ENCODE assay signal across 8 cellular contexts in the genomic region with DNA sequence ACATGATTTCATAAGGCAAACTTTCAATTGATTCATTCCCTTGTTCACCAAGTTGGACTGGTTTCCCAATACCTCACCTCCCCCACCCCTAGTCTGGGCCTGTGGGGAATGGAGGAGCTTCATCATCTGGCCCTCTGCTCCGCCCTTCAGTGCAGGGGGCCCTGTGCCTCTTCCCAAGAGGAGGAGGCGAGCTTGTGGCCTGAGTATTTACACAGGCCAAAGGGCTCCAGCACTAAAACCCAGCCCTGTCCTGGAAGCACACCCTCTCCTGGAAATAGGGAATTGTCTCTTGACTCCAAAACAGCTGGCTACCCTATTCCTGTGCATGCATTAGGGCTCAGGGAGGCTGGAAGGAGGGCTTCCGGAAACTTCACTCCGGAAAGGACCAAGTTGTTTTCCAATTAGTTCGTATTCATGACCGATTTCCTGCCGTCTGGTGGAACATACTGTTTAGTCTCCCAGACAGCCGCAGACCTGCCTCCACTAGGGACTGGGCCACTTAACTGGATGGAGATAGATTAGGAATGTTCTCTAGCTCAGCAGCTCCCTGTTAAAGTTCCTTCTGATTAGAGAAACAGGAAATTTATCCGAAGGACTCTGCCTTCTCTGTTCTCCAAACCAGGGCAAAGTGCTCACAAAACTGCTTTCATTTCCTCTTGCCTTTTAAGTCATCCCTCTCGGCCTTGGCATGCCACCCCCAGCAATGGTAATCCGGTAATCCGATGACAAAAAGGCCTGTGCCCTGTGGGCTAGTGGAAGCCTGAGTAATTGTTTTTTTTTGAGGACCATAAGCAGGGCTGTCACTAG. TPM values are rescaled to one million over a fixed set of nuclear protein-coding genes. Genes with fewer than 3 reads are reported as not detected.
DNase-seq lines count a peak whose midpoint lies in the region; ATAC-seq and TF ChIP-seq lines count a peak whose summit lies in the region.

No MANE protein-coding gene starts in this region.

- no peaks in the 10 kb centered on the region for H3K27me3 ChIP-seq in GM23338 (ENCODE audit: insufficient read depth)
- no peaks in the 10 kb centered on the region for H3K27me3 ChIP-seq in ascending aorta

- no peaks in the 10 kb centered on the region for H3K9me2 ChIP-seq in GM23338 (ENCODE audit: insufficient read depth)

- H2AFZ ChIP-seq in GM23338 = 0 out of 2 replicates have a peak overlapping the region, but pooled peaks have one; percentile 23

- H3K27ac Mint-ChIP-seq in GM23338 = no peak overlapping the region

- no peaks in the 10 kb centered on the region for H3K36me3 Mint-ChIP-seq in GM23338 (ENCODE audit: low read depth)

- H3K4me1 Mint-ChIP-seq in GM23338 = peaks cover 18% of the 10 kb centered on the region

- H3K4me3 Mint-ChIP-seq in GM23338 = no peak overlapping the region

- ATAC-seq in GM23338 (peak; percentile 79), GM21723 (IDR thresholded peaks at IDR 0.05; ENCODE audit: unreplicated experiment) (no peak)

- H3K79me2 ChIP-seq in GM23338 (replicated peaks; ENCODE audit: insufficient read depth) = no peaks in the 10 kb centered on the region

- H3K9me3 Mint-ChIP-seq in GM23338 = no peaks in the 10 kb centered on the region

- H3K4me2 ChIP-seq in GM23338 = peak overlapping the region; percentile 24; the same call in 1 of the 2 replicates

- peaks cover 1% of the 10 kb centered on the region for H3K27me3 Mint-ChIP-seq in GM23338 (ENCODE audit: insufficient read depth, low read depth, poor library complexity)

- TF ChIP-seq CTCF in GM23338 (conservative IDR thresholded peaks at IDR 0.05; ENCODE audit: low read depth in 2 of 2) = no peak
- TF ChIP-seq CTCF in ascending aorta (IDR thresholded peaks at IDR 0.05) = no peak

- no peaks in the 10 kb centered on the region for H3F3A ChIP-seq in GM23338 (replicated peaks; ENCODE audit: low read depth)

- H3K36me3 ChIP-seq in GM23338 (ENCODE audit: insufficient read depth) (no peaks in the 10 kb centered on the region), ascending aorta (no peaks in the 10 kb centered on the region)

- H3K4me3 ChIP-seq in GM23338 (no peak overlapping the region), ascending aorta (no peak overlapping the region), skin epidermis (no peak overlapping the region)

- intact Hi-C loops in ascending aorta (cut with DNase I) = no loop called here

- H3K27ac ChIP-seq in GM23338 (ENCODE audit: low read depth) = no peak overlapping the region
- H3K27ac ChIP-seq in ascending aorta = peak overlapping the region; percentile 69 to 77
- peak overlapping the region in 19 of 21 experiments; percentile 13 to 79 (median 57) for H3K27ac ChIP-seq in skin epidermis

- no peaks in the 10 kb centered on the region for H4K20me1 ChIP-seq in GM23338 (replicated peaks; ENCODE audit: insufficient read depth)

- DNase-seq in GM23338 (ENCODE audit: low spot score) = no peak
- DNase-seq in ascending aorta (ENCODE audit: low spot score in 2 of 2) = peak in 1 of 2 donors; percentile 81
- peak; percentile 37 for DNase-seq in hepatic stellate cell (ENCODE audit: low spot score)
- no peak for DNase-seq in GDM1 (lab: John Stamatoyannopoulos, UW)
- no peak for DNase-seq in NCI-H1092 (lab: John Stamatoyannopoulos, UW)
- DNase-seq in stimulated activated CD4-positive, alpha-beta T cell treated with anti-CD3 and anti-CD28 coated beads, Interleukin-4, amount 100 ng/mL, for 1 hour = no peak

- H3K9me3 ChIP-seq in ascending aorta = no peaks in the 10 kb centered on the region

- H3K4me1 ChIP-seq in GM23338 (ENCODE audit: insufficient read depth) (peaks cover 5% of the 10 kb centered on the region), ascending aorta (peaks cover 0 to 3% of the 10 kb centered on the region in 2 donors)

TF ChIP-seq in GM23338, 12 proteins besides CTCF, POLR2A, EP300 and RAD21 (continues in another document):
- no peak for TF ChIP-seq NANOG (IDR thresholded peaks at IDR 0.05; ENCODE audit: borderline replicate concordance)
- TF ChIP-seq ZNF331 (CRISPR knock-in tag; IDR thresholded peaks at IDR 0.05; ENCODE audit: low read depth) = no peak
- TF ChIP-seq, protein P1, sequence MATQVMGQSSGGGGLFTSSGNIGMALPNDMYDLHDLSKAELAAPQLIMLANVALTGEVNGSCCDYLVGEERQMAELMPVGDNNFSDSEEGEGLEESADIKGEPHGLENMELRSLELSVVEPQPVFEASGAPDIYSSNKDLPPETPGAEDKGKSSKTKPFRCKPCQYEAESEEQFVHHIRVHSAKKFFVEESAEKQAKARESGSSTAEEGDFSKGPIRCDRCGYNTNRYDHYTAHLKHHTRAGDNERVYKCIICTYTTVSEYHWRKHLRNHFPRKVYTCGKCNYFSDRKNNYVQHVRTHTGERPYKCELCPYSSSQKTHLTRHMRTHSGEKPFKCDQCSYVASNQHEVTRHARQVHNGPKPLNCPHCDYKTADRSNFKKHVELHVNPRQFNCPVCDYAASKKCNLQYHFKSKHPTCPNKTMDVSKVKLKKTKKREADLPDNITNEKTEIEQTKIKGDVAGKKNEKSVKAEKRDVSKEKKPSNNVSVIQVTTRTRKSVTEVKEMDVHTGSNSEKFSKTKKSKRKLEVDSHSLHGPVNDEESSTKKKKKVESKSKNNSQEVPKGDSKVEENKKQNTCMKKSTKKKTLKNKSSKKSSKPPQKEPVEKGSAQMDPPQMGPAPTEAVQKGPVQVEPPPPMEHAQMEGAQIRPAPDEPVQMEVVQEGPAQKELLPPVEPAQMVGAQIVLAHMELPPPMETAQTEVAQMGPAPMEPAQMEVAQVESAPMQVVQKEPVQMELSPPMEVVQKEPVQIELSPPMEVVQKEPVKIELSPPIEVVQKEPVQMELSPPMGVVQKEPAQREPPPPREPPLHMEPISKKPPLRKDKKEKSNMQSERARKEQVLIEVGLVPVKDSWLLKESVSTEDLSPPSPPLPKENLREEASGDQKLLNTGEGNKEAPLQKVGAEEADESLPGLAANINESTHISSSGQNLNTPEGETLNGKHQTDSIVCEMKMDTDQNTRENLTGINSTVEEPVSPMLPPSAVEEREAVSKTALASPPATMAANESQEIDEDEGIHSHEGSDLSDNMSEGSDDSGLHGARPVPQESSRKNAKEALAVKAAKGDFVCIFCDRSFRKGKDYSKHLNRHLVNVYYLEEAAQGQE (IDR thresholded peaks at IDR 0.05; ENCODE audit: unreplicated experiment) = no peak
- TF ChIP-seq, protein P2, sequence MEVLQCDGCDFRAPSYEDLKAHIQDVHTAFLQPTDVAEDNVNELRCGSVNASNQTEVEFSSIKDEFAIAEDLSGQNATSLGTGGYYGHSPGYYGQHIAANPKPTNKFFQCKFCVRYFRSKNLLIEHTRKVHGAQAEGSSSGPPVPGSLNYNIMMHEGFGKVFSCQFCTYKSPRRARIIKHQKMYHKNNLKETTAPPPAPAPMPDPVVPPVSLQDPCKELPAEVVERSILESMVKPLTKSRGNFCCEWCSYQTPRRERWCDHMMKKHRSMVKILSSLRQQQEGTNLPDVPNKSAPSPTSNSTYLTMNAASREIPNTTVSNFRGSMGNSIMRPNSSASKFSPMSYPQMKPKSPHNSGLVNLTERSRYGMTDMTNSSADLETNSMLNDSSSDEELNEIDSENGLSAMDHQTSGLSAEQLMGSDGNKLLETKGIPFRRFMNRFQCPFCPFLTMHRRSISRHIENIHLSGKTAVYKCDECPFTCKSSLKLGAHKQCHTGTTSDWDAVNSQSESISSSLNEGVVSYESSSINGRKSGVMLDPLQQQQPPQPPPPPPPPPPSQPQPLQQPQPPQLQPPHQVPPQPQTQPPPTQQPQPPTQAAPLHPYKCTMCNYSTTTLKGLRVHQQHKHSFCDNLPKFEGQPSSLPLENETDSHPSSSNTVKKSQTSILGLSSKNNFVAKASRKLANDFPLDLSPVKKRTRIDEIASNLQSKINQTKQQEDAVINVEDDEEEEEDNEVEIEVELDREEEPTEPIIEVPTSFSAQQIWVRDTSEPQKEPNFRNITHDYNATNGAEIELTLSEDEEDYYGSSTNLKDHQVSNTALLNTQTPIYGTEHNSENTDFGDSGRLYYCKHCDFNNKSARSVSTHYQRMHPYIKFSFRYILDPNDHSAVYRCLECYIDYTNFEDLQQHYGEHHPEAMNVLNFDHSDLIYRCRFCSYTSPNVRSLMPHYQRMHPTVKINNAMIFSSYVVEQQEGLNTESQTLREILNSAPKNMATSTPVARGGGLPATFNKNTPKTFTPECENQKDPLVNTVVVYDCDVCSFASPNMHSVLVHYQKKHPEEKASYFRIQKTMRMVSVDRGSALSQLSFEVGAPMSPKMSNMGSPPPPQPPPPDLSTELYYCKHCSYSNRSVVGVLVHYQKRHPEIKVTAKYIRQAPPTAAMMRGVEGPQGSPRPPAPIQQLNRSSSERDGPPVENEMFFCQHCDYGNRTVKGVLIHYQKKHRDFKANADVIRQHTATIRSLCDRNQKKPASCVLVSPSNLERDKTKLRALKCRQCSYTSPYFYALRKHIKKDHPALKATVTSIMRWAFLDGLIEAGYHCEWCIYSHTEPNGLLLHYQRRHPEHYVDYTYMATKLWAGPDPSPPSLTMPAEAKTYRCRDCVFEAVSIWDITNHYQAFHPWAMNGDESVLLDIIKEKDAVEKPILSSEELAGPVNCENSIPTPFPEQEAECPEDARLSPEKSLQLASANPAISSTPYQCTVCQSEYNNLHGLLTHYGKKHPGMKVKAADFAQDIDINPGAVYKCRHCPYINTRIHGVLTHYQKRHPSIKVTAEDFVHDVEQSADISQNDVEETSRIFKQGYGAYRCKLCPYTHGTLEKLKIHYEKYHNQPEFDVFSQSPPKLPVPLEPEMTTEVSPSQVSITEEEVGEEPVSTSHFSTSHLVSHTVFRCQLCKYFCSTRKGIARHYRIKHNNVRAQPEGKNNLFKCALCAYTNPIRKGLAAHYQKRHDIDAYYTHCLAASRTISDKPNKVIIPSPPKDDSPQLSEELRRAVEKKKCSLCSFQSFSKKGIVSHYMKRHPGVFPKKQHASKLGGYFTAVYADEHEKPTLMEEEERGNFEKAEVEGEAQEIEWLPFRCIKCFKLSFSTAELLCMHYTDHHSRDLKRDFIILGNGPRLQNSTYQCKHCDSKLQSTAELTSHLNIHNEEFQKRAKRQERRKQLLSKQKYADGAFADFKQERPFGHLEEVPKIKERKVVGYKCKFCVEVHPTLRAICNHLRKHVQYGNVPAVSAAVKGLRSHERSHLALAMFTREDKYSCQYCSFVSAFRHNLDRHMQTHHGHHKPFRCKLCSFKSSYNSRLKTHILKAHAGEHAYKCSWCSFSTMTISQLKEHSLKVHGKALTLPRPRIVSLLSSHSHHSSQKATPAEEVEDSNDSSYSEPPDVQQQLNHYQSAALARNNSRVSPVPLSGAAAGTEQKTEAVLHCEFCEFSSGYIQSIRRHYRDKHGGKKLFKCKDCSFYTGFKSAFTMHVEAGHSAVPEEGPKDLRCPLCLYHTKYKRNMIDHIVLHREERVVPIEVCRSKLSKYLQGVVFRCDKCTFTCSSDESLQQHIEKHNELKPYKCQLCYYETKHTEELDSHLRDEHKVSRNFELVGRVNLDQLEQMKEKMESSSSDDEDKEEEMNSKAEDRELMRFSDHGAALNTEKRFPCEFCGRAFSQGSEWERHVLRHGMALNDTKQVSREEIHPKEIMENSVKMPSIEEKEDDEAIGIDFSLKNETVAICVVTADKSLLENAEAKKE (CRISPR knock-in tag; IDR thresholded peaks at IDR 0.05) = no peak

RNA-seq across cellular contexts. Expression of a gene that starts 5.8 kb away (rescaled TPM):
- not detected in 2 replicates for total RNA-seq in GM23338 (2014; rRNA removed; shearing (Covaris generic))
- polyA plus RNA-seq in GM23338 (2016; fragmentation: Nextera tagmentation; extraction: Ambion mirVana) = not detected in 2 replicates
- 25.0 TPM for total RNA-seq in ascending aorta

RNA-seq across cellular contexts. Expression of a gene that starts 13.1 kb away (rescaled TPM):
- total RNA-seq in GM23338 (2014; rRNA removed; shearing (Covaris generic)) = 55.6 and 63.1 TPM in 2 replicates
- 67.5 and 75.3 TPM in 2 replicates for polyA plus RNA-seq in GM23338 (2016; fragmentation: Nextera tagmentation; extraction: Ambion mirVana)
- total RNA-seq in ascending aorta = 17.2 TPM

Comparison
In these comparisons a context has a peak if more than half of its experiments do, and no peak if none do; other contexts are left out.
1. RNA of a gene that starts 5.8 kb away (total RNA-seq): 25.0 TPM in ascending aorta (single experiment); not detected in GM23338; every median in the first group is over 10 times any median in the second.